In the genomic region with DNA sequence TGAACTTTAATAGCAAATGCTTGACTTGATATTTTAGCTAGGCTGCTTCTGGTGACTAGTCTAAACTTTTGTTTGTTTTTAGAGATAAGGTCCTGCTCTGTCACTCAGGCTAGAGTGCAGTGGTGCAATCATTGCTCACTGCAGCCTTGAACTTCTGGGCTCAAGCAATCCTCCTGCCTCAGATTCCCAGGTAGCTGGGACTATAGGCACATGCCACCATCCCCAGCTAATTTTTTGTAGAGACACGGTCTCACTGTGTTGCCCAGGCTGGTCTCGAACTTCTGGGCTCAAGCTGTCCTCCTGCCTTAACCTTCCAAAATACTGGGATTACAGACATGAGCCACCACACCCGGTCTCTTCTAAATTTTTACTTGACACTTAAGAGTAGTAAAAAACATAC, we compare ENCODE assay signal across 1 cellular context.
TF ChIP-seq lines count a peak whose summit lies in the region.

No MANE protein-coding gene starts in this region.

TF ChIP-seq in HepG2, 621 proteins besides CTCF, POLR2A, EP300 and RAD21 (continued from another document and continues in another):
- no peak for TF ChIP-seq ZNF597 (CRISPR knock-in tag; IDR thresholded peaks at IDR 0.05)
- TF ChIP-seq ZBTB26 (CRISPR knock-in tag; IDR thresholded peaks at IDR 0.05; ENCODE audit: borderline replicate concordance) = no peak
- TF ChIP-seq, protein P1, sequence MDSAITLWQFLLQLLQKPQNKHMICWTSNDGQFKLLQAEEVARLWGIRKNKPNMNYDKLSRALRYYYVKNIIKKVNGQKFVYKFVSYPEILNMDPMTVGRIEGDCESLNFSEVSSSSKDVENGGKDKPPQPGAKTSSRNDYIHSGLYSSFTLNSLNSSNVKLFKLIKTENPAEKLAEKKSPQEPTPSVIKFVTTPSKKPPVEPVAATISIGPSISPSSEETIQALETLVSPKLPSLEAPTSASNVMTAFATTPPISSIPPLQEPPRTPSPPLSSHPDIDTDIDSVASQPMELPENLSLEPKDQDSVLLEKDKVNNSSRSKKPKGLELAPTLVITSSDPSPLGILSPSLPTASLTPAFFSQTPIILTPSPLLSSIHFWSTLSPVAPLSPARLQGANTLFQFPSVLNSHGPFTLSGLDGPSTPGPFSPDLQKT (CRISPR knock-in tag; IDR thresholded peaks at IDR 0.05; ENCODE audit: borderline replicate concordance) = no peak
- peak; percentile 95 for TF ChIP-seq CEBPB (IDR thresholded peaks at IDR 0.05; ENCODE audit: borderline replicate concordance, low read depth, low read length)
- TF ChIP-seq ZC3H13 (CRISPR knock-in tag; IDR thresholded peaks at IDR 0.05) = no peak
- TF ChIP-seq SMARCC2 (IDR thresholded peaks at IDR 0.05) = no peak
- no peak for TF ChIP-seq ZNF552 (CRISPR knock-in tag; IDR thresholded peaks at IDR 0.05; ENCODE audit: borderline replicate concordance)
- no peak for TF ChIP-seq ELF4 (CRISPR knock-in tag; IDR thresholded peaks at IDR 0.05; ENCODE audit: borderline replicate concordance)
- TF ChIP-seq ZNF260 (CRISPR knock-in tag; IDR thresholded peaks at IDR 0.05; ENCODE audit: borderline replicate concordance, low read depth) = no peak
- TF ChIP-seq GLMP (CRISPR knock-in tag; IDR thresholded peaks at IDR 0.05; ENCODE audit: borderline replicate concordance) = no peak
- peak; percentile 53; the same call in 1 of the 2 replicates for TF ChIP-seq RCOR2 (CRISPR knock-in tag; IDR thresholded peaks at IDR 0.05)
- TF ChIP-seq, protein P2, sequence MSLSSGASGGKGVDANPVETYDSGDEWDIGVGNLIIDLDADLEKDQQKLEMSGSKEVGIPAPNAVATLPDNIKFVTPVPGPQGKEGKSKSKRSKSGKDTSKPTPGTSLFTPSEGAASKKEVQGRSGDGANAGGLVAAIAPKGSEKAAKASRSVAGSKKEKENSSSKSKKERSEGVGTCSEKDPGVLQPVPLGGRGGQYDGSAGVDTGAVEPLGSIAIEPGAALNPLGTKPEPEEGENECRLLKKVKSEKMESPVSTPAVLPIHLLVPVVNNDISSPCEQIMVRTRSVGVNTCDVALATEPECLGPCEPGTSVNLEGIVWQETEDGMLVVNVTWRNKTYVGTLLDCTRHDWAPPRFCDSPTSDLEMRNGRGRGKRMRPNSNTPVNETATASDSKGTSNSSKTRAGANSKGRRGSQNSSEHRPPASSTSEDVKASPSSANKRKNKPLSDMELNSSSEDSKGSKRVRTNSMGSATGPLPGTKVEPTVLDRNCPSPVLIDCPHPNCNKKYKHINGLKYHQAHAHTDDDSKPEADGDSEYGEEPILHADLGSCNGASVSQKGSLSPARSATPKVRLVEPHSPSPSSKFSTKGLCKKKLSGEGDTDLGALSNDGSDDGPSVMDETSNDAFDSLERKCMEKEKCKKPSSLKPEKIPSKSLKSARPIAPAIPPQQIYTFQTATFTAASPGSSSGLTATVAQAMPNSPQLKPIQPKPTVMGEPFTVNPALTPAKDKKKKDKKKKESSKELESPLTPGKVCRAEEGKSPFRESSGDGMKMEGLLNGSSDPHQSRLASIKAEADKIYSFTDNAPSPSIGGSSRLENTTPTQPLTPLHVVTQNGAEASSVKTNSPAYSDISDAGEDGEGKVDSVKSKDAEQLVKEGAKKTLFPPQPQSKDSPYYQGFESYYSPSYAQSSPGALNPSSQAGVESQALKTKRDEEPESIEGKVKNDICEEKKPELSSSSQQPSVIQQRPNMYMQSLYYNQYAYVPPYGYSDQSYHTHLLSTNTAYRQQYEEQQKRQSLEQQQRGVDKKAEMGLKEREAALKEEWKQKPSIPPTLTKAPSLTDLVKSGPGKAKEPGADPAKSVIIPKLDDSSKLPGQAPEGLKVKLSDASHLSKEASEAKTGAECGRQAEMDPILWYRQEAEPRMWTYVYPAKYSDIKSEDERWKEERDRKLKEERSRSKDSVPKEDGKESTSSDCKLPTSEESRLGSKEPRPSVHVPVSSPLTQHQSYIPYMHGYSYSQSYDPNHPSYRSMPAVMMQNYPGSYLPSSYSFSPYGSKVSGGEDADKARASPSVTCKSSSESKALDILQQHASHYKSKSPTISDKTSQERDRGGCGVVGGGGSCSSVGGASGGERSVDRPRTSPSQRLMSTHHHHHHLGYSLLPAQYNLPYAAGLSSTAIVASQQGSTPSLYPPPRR (CRISPR knock-in tag; IDR thresholded peaks at IDR 0.05; ENCODE audit: borderline replicate concordance) = peak; percentile 50; the same call in 1 of the 2 replicates
- TF ChIP-seq ZBTB21 (CRISPR knock-in tag; IDR thresholded peaks at IDR 0.05) = no peak
- TF ChIP-seq ZNF121 (CRISPR knock-in tag; IDR thresholded peaks at IDR 0.05) = peak; percentile 95
- TF ChIP-seq, protein P3, sequence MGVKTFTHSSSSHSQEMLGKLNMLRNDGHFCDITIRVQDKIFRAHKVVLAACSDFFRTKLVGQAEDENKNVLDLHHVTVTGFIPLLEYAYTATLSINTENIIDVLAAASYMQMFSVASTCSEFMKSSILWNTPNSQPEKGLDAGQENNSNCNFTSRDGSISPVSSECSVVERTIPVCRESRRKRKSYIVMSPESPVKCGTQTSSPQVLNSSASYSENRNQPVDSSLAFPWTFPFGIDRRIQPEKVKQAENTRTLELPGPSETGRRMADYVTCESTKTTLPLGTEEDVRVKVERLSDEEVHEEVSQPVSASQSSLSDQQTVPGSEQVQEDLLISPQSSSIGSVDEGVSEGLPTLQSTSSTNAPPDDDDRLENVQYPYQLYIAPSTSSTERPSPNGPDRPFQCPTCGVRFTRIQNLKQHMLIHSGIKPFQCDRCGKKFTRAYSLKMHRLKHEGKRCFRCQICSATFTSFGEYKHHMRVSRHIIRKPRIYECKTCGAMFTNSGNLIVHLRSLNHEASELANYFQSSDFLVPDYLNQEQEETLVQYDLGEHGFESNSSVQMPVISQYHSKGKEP (CRISPR knock-in tag; IDR thresholded peaks at IDR 0.05) = no peak
- TF ChIP-seq MXI1 (IDR thresholded peaks at IDR 0.05; ENCODE audit: borderline replicate concordance, low read depth, low read length) = no peak
- TF ChIP-seq POLR2AphosphoS2 (IDR thresholded peaks at IDR 0.05; ENCODE audit: low read depth, low read length) = no peak
- TF ChIP-seq MAX (IDR thresholded peaks at IDR 0.05) = peak; percentile 53
- TF ChIP-seq FOXM1 (CRISPR knock-in tag; IDR thresholded peaks at IDR 0.05) = no peak
- TF ChIP-seq TBX2 (CRISPR knock-in tag; IDR thresholded peaks at IDR 0.05; ENCODE audit: borderline replicate concordance) = peak; percentile 51; the same call in 1 of the 2 replicates
- TF ChIP-seq MED1 (CRISPR knock-in tag; IDR thresholded peaks at IDR 0.05) = peak; percentile 78
- no peak for TF ChIP-seq PHF5A (CRISPR knock-in tag; IDR thresholded peaks at IDR 0.05; ENCODE audit: low read depth, unreplicated experiment)
- TF ChIP-seq ZFP62 (CRISPR knock-in tag; IDR thresholded peaks at IDR 0.05) = no peak
- TF ChIP-seq SOX5 (CRISPR knock-in tag; IDR thresholded peaks at IDR 0.05; ENCODE audit: borderline replicate concordance) = peak; percentile 74
- TF ChIP-seq, protein P4, sequence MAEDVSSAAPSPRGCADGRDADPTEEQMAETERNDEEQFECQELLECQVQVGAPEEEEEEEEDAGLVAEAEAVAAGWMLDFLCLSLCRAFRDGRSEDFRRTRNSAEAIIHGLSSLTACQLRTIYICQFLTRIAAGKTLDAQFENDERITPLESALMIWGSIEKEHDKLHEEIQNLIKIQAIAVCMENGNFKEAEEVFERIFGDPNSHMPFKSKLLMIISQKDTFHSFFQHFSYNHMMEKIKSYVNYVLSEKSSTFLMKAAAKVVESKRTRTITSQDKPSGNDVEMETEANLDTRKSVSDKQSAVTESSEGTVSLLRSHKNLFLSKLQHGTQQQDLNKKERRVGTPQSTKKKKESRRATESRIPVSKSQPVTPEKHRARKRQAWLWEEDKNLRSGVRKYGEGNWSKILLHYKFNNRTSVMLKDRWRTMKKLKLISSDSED (CRISPR knock-in tag; IDR thresholded peaks at IDR 0.05) = no peak
- TF ChIP-seq KLF16 (CRISPR knock-in tag; IDR thresholded peaks at IDR 0.05) = peak in 1 of 2 experiments; percentile 46; a peak in 1 of 4 replicates
- no peak for TF ChIP-seq SOX6 (IDR thresholded peaks at IDR 0.05)
- peak; percentile 54 for TF ChIP-seq SOX6 (CRISPR knock-in tag; IDR thresholded peaks at IDR 0.05)
- peak; percentile 85 for TF ChIP-seq NCOA2 (CRISPR knock-in tag; IDR thresholded peaks at IDR 0.05)
- TF ChIP-seq MAFG (CRISPR knock-in tag; IDR thresholded peaks at IDR 0.05) = no peak
- TF ChIP-seq ZNF232 (CRISPR knock-in tag; IDR thresholded peaks at IDR 0.05; ENCODE audit: borderline replicate concordance) = peak; percentile 45; the same call in 1 of the 2 replicates
- TF ChIP-seq RFX5 (IDR thresholded peaks at IDR 0.05; ENCODE audit: low read depth, low read length) = no peak
- TF ChIP-seq, protein P5, sequence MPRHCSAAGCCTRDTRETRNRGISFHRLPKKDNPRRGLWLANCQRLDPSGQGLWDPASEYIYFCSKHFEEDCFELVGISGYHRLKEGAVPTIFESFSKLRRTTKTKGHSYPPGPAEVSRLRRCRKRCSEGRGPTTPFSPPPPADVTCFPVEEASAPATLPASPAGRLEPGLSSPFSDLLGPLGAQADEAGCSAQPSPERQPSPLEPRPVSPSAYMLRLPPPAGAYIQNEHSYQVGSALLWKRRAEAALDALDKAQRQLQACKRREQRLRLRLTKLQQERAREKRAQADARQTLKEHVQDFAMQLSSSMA (CRISPR knock-in tag; IDR thresholded peaks at IDR 0.05) = no peak
- 0 out of 2 replicates have a peak, but pooled peaks have one; percentile 43 for TF ChIP-seq HNF1A (IDR thresholded peaks at IDR 0.05; ENCODE audit: low read depth)
- peak; percentile 48; the same call in 1 of the 2 replicates for TF ChIP-seq HNF1A (CRISPR knock-in tag; IDR thresholded peaks at IDR 0.05; ENCODE audit: borderline replicate concordance)
- no peak for TF ChIP-seq UBTF (CRISPR knock-in tag; IDR thresholded peaks at IDR 0.05)
- peak; percentile 67; the same call in 1 of the 2 replicates for TF ChIP-seq HOXA3 (CRISPR knock-in tag; IDR thresholded peaks at IDR 0.05)
